Comparison of ENCODE assay signal across 8 cellular contexts in genomic region chr15:75452968-75453702, GRCh38. TPM values are rescaled to one million over a fixed set of nuclear protein-coding genes. Genes with fewer than 3 reads are reported as not detected.
DNase-seq lines count a peak whose midpoint lies in the region; ATAC-seq, FAIRE-seq and TF ChIP-seq lines count a peak whose summit lies in the region.

No MANE protein-coding gene starts in this region.

- H3K36me3 Mint-ChIP-seq in HFFc6 (ENCODE audit: low read depth) (no peaks in the 10 kb centered on the region), progenitor cell of endocrine pancreas (ENCODE audit: insufficient read depth) (no peaks in the 10 kb centered on the region)

- DNase-seq in Ammon's horn (ENCODE audit: low spot score) (peak; percentile 31), HFFc6 (peak; percentile 12), RCC 7860 (ENCODE audit: low spot score) (peak; percentile 14), activated gamma-delta T cell treated with Interleukin-2 at 50 U/mL for 16 hours (peak; percentile 42), globus pallidus (ENCODE audit: low spot score) (peak; percentile 41), progenitor cell of endocrine pancreas (ENCODE audit: low spot score, unreplicated experiment) (peak; percentile 48), ureter (ENCODE audit: low spot score) (peak; percentile 72)

- TF ChIP-seq CTCF in HFFc6 (IDR thresholded peaks at IDR 0.05) (peak; percentile 73), progenitor cell of endocrine pancreas (IDR thresholded peaks at IDR 0.05; ENCODE audit: unreplicated experiment) (peak; percentile 41)

- FAIRE-seq in RCC 7860 (lab: Jason Lieb, UNC) = no peak

- H3K27me3 Mint-ChIP-seq in HFFc6 (ENCODE audit: insufficient read depth) (peaks cover 6% of the 10 kb centered on the region), progenitor cell of endocrine pancreas (no peaks in the 10 kb centered on the region)

- H3K9me3 Mint-ChIP-seq in HFFc6 = no peaks in the 10 kb centered on the region
- no peaks in the 10 kb centered on the region for H3K9me3 Mint-ChIP-seq in progenitor cell of endocrine pancreas (ENCODE audit: low read depth)

- H3K4me1 Mint-ChIP-seq in HFFc6 (ENCODE audit: low read depth) (peaks cover 55% of the 10 kb centered on the region), progenitor cell of endocrine pancreas (ENCODE audit: low read depth) (peaks cover 25% of the 10 kb centered on the region)

- peak overlapping the region; percentile 96 for H3K27ac Mint-ChIP-seq in HFFc6
- peak overlapping the region; percentile 99 for H3K27ac Mint-ChIP-seq in progenitor cell of endocrine pancreas

- no peak for ATAC-seq in HG03139 (IDR thresholded peaks at IDR 0.05; ENCODE audit: unreplicated experiment)

- H3K4me3 Mint-ChIP-seq in HFFc6 (peak overlapping the region; percentile 92), progenitor cell of endocrine pancreas (ENCODE audit: low read depth) (peak overlapping the region; percentile 93)

RNA-seq across cellular contexts. Expression of gene SIN3A, which starts 1.6 kb away (rescaled TPM):
- 10 to 100 TPM; 36.6 to 49.3 (median 39.8) TPM for total RNA-seq in HFFc6 (2021; fragmentation: NEBNext Ultra II Directional; extraction: Animal tissue kit (Norgen Biotek cat#: 25700))
- 91.8 and 96.4 TPM in 2 replicates for total RNA-seq in progenitor cell of endocrine pancreas
- 93.6 TPM for total RNA-seq in ureter

Comparison
In these comparisons a context has a peak if more than half of its experiments do, and no peak if none do; other contexts are left out.
1. DNase-seq: peak in every context shown above with its lines; median percentile 72 in ureter; 48 in progenitor cell of endocrine pancreas; 42 in activated gamma-delta T cell treated with Interleukin-2 at 50 U/mL for 16 hours; 41 in globus pallidus; 31 in Ammon's horn; 14 in RCC 7860; 12 in HFFc6.